In genomic region chr6:13384506-13384905, GRCh38 we compare ENCODE assay signal across 33 cellular contexts.
"Had no signal": no experiment of that assay in that cellular context is flagged by ENCODE, and none has a peak within 500 bp of the region (broad histone marks: within the 10 kb centered on the region; RNA-seq: fewer than 3 reads in every experiment).

No MANE protein-coding gene starts in this region.

- H3K27me3 Mint-ChIP-seq: activated CD4-positive, alpha-beta memory T cell treated with anti-CD3 and anti-CD28 coated beads, Interleukin-2, amount 10 ng/mL, durations not matched to agents 7 days and 5 days; activated CD4-positive, alpha-beta T cell treated with anti-CD3 and anti-CD28 coated beads, Interleukin-2, amount 10 ng/mL, durations not matched to agents 7 days and 5 days; activated naive CD8-positive, alpha-beta T cell treated with anti-CD3 and anti-CD28 coated beads, Interleukin-2, amount 50 U/mL, for 24 hours; activated T-cell treated with anti-CD3 and anti-CD28 coated beads, Interleukin-2, amount 50 U/mL, for 24 hours; activated T-helper 17 cell treated with anti-CD3 and anti-CD28 coated beads, Interleukin-2, amount 50 U/mL, for 72 hours; stimulated activated naive B cell treated with anti-CD40 and anti-IgM and Interleukin-4, amounts not matched to agents 10 μg/mL and 1 μg/mL and 100 μg/mL, for 72 hours; T-helper 17 cell had no signal

- H3K9ac ChIP-seq: neural progenitor cell, parathyroid adenoma had no signal

- H3K4me1 Mint-ChIP-seq: activated T-helper 17 cell treated with anti-CD3 and anti-CD28 coated beads, Interleukin-2, amount 50 U/mL, for 72 hours had no signal

- H3K27ac ChIP-seq: neural progenitor cell, parathyroid adenoma, thyroid gland, vagina, WERI-Rb-1 had no signal

- H3K4me1 ChIP-seq: neural progenitor cell, parathyroid adenoma had no signal

- H3K27me3 ChIP-seq: left lung, neural progenitor cell, right atrium auricular region, stomach, thyroid gland, upper lobe of left lung, vagina had no signal

- H3K9me3 Mint-ChIP-seq: activated naive CD8-positive, alpha-beta T cell treated with anti-CD3 and anti-CD28 coated beads, Interleukin-2, amount 50 U/mL, for 24 hours; activated T-helper 17 cell treated with anti-CD3 and anti-CD28 coated beads, Interleukin-2, amount 50 U/mL, for 72 hours; stimulated activated naive B cell treated with anti-CD40 and anti-IgM and Interleukin-4, amounts not matched to agents 10 μg/mL and 1 μg/mL and 100 μg/mL, for 72 hours had no signal

- H3K36me3 Mint-ChIP-seq: neural progenitor cell had no signal

- H3K9me3 ChIP-seq: left lung, lower lobe of right lung, mucosa of descending colon, right atrium auricular region, stomach, thyroid gland, upper lobe of left lung, vagina had no signal

- H3K4me3 Mint-ChIP-seq: activated CD4-positive, alpha-beta memory T cell treated with anti-CD3 and anti-CD28 coated beads, Interleukin-2, amount 10 ng/mL, durations not matched to agents 7 days and 5 days; activated CD4-positive, alpha-beta T cell treated with anti-CD3 and anti-CD28 coated beads, Interleukin-2, amount 10 ng/mL, durations not matched to agents 7 days and 5 days; activated naive CD8-positive, alpha-beta T cell treated with anti-CD3 and anti-CD28 coated beads, Interleukin-2, amount 50 U/mL, for 24 hours; activated T-cell treated with anti-CD3 and anti-CD28 coated beads, Interleukin-2, amount 50 U/mL, for 24 hours; activated T-helper 17 cell treated with anti-CD3 and anti-CD28 coated beads, Interleukin-2, amount 50 U/mL, for 72 hours; neural progenitor cell; stimulated activated naive B cell treated with anti-CD40 and anti-IgM and Interleukin-4, amounts not matched to agents 10 μg/mL and 1 μg/mL and 100 μg/mL, for 72 hours; T-helper 17 cell had no signal

- H3K36me3 ChIP-seq: left lung, lower lobe of right lung, neural progenitor cell, right atrium auricular region, stomach, thyroid gland, upper lobe of left lung, vagina, WERI-Rb-1 had no signal

- ATAC-seq: activated naive CD8-positive, alpha-beta T cell treated with anti-CD3 and anti-CD28 coated beads, Interleukin-2, amount 50 U/mL, for 24 hours; activated T-helper 17 cell treated with anti-CD3 and anti-CD28 coated beads, Interleukin-2, amount 50 U/mL, for 72 hours; T-helper 17 cell had no signal

- H3K27ac Mint-ChIP-seq: activated CD4-positive, alpha-beta memory T cell treated with anti-CD3 and anti-CD28 coated beads, Interleukin-2, amount 10 ng/mL, durations not matched to agents 7 days and 5 days; activated naive CD8-positive, alpha-beta T cell treated with anti-CD3 and anti-CD28 coated beads, Interleukin-2, amount 50 U/mL, for 24 hours; activated T-cell treated with anti-CD3 and anti-CD28 coated beads, Interleukin-2, amount 50 U/mL, for 24 hours; activated T-helper 17 cell treated with anti-CD3 and anti-CD28 coated beads, Interleukin-2, amount 50 U/mL, for 72 hours; neural progenitor cell; T-helper 17 cell had no signal

- DNase-seq: activated CD4-positive, alpha-beta memory T cell treated with anti-CD3 and anti-CD28 coated beads, Interleukin-2, amount 10 ng/mL, durations not matched to agents 7 days and 5 days; activated CD4-positive, alpha-beta T cell treated with anti-CD3 and anti-CD28 coated beads for 1 hour; activated CD4-positive, alpha-beta T cell treated with anti-CD3 and anti-CD28 coated beads, Interleukin-2, amount 10 ng/mL, durations not matched to agents 7 days and 5 days; activated gamma-delta T cell treated with Interleukin-2 at 50 U/mL for 16 hours; activated naive CD4-positive, alpha-beta T cell treated with anti-CD3 and anti-CD28 coated beads, Interleukin-2, amount 50 U/mL, for 16 hours; activated naive CD8-positive, alpha-beta T cell treated with anti-CD3 and anti-CD28 coated beads, Interleukin-2, amount 50 U/mL, for 24 hours; activated T-cell treated with anti-CD3 and anti-CD28 coated beads, Interleukin-2, amount 50 U/mL, for 24 hours; amygdala; effector CD8-positive, alpha-beta T cell; foreskin fibroblast; head of caudate nucleus; hippocampal formation; kidney glomerular epithelial cell; left lung; lower lobe of right lung; occipital lobe; stimulated activated CD4-positive, alpha-beta T cell treated with anti-CD3 and anti-CD28 coated beads, Interleukin-1b, Interleukin-23, amount 100 ng/mL, for 48 hours; stimulated activated CD4-positive, alpha-beta T cell treated with anti-CD3 and anti-CD28 coated beads, Interleukin-4, amount 100 ng/mL, for 4 hours; stimulated activated CD8-positive, alpha-beta memory T cell treated with anti-CD3 and anti-CD28 coated beads, Interleukin-4, amount 100 ng/mL, for 48 hours; stimulated activated naive B cell treated with anti-CD40 and anti-IgM and Interleukin-4, amounts not matched to agents 10 μg/mL and 1 μg/mL and 100 μg/mL, for 72 hours; stomach; T-helper 17 cell; T1000; thyroid gland; upper lobe of left lung; WERI-Rb-1 had no signal

- H3K4me3 ChIP-seq: left lung, lower lobe of right lung, mucosa of descending colon, neural progenitor cell, right atrium auricular region, smooth muscle cell, stomach, thyroid gland, upper lobe of left lung, vagina had no signal
